In the genomic region with DNA sequence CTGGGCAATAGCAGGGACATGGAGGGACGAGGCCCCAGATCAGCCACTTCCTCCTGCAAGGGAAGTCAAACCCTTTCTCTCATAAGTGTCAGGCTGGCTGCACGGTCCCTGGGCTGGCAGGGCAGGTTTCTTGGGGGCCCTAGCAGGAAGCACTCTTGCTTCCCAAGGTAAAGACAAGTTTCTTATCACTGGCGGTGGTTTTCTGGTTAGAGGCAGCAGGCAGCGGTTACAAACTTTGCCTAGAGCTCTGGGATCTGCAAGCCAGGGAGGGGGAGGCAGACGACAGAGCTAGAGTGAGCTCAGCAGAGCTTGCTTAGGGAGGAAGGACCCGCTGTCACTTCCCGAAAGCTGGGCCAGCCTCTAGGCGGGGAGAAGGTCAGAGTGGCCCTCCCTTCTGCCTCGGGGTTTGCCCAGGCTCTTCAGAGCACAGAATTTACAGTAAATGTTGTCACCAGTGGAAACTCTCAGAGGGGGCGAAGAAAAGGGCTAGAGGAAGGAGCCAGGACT, we compare ENCODE assay signal across 9 cellular contexts. TPM values are rescaled to one million over a fixed set of nuclear protein-coding genes. Genes with fewer than 3 reads are reported as not detected.
DNase-seq lines count a peak whose midpoint lies in the region; ATAC-seq and TF ChIP-seq lines count a peak whose summit lies in the region.
"Had no signal": no experiment of that assay in that cellular context is flagged by ENCODE, and none has a peak within 500 bp of the region (broad histone marks: within the 10 kb centered on the region; RNA-seq: fewer than 3 reads in every experiment).

No MANE protein-coding gene starts in this region.

- no peaks in the 10 kb centered on the region for H4K20me1 ChIP-seq in GM23248 (ENCODE audit: insufficient read depth)

- H3K27me3 Mint-ChIP-seq in endothelial cell (ENCODE audit: unreplicated experiment) = peaks cover 4% of the 10 kb centered on the region

- no peaks in the 10 kb centered on the region for H3K4me1 ChIP-seq in GM23248 (ENCODE audit: insufficient read depth)

- H3K9ac ChIP-seq in GM23248 = no peak overlapping the region

- H3K79me2 ChIP-seq in GM23248 (ENCODE audit: insufficient read depth) = no peaks in the 10 kb centered on the region

- no peak overlapping the region for H3K4me2 ChIP-seq in GM23248 (ENCODE audit: unreplicated experiment)

- no peaks in the 10 kb centered on the region for H3K9me2 ChIP-seq in GM23248 (ENCODE audit: insufficient read depth)

- no peak overlapping the region for H3K4me3 ChIP-seq in GM23248

- no peaks in the 10 kb centered on the region for H3K36me3 ChIP-seq in GM23248 (ENCODE audit: low read depth)

- no peaks in the 10 kb centered on the region for H3K9me3 ChIP-seq in GM23248 (ENCODE audit: low read depth)

- H3K4me3 Mint-ChIP-seq in endothelial cell (ENCODE audit: unreplicated experiment) = no peak overlapping the region
- H3K4me3 Mint-ChIP-seq: nephron had no signal

- H3K4me1 Mint-ChIP-seq in endothelial cell (ENCODE audit: unreplicated experiment) = peaks cover 5% of the 10 kb centered on the region
- H3K4me1 Mint-ChIP-seq: nephron had no signal

- DNase-seq in GDM1 (lab: John Stamatoyannopoulos, UW) = peak; percentile 83
- DNase-seq in GM23248 = peak; percentile 38
- DNase-seq in OCI-M2 (lab: John Stamatoyannopoulos, UW; ENCODE audit: unreplicated experiment) = peak; percentile 25
- peak; percentile 33 to 59 (median 42) for DNase-seq in activated naive CD4-positive, alpha-beta T cell (lab: John Stamatoyannopoulos, UW)
- DNase-seq in islet precursor cell = peak; percentile 65
- peak; percentile 57 to 83 (median 75) for DNase-seq in stimulated activated CD4-positive, alpha-beta T cell treated with anti-CD3 and anti-CD28 coated beads, TNF-alpha, amount 100 ng/mL, for 4 hours (ENCODE audit: low read depth in 3 of 3)
- no peak for DNase-seq in endothelial cell (ENCODE audit: low spot score)

- 24 to 38% methylated on average over 10 of the region's 10 CpGs for WGBS in GM23248 (ENCODE audit: low coverage in 1 of 2, low lambda C conversion rate in 2 of 2, missing lambda C conversion rate in 2 of 2), 2 experiments

- H2AFZ ChIP-seq in GM23248 = no peak overlapping the region

- no peak overlapping the region for H3K27ac ChIP-seq in GM23248

- no peaks in the 10 kb centered on the region for H3K27me3 ChIP-seq in GM23248 (replicated peaks; ENCODE audit: insufficient read depth)

- in situ Hi-C loops in GM23248 (cut with MboI) = no loop called here

- no peaks in the 10 kb centered on the region for H3F3A ChIP-seq in GM23248 (ENCODE audit: insufficient read depth)

- no peaks in the 10 kb centered on the region for H3K36me3 Mint-ChIP-seq in endothelial cell (ENCODE audit: low read depth, unreplicated experiment)

- no peak for ATAC-seq in SK-N-SH treated with all-trans-retinoic acid at 6 μM for 48 hours

- no peak for TF ChIP-seq CTCF in endothelial cell (IDR thresholded peaks at IDR 0.05; ENCODE audit: unreplicated experiment)

- no peaks in the 10 kb centered on the region for H3K9me3 Mint-ChIP-seq in endothelial cell (ENCODE audit: unreplicated experiment)
- H3K9me3 Mint-ChIP-seq: nephron had no signal

- no peak overlapping the region for H3K27ac Mint-ChIP-seq in endothelial cell (ENCODE audit: unreplicated experiment)
- H3K27ac Mint-ChIP-seq: nephron had no signal

TF ChIP-seq in SK-N-SH treated with all-trans-retinoic acid at 6 μM for 48 hours, 23 proteins besides CTCF, POLR2A, EP300 and RAD21:
- no peak for TF ChIP-seq ISL1 (CRISPR knock-in tag; IDR thresholded peaks at IDR 0.05)
- TF ChIP-seq SNAI2 (CRISPR knock-in tag; IDR thresholded peaks at IDR 0.05) = no peak
- no peak for TF ChIP-seq RARB (CRISPR knock-in tag; IDR thresholded peaks at IDR 0.05)
- TF ChIP-seq, protein P1, sequence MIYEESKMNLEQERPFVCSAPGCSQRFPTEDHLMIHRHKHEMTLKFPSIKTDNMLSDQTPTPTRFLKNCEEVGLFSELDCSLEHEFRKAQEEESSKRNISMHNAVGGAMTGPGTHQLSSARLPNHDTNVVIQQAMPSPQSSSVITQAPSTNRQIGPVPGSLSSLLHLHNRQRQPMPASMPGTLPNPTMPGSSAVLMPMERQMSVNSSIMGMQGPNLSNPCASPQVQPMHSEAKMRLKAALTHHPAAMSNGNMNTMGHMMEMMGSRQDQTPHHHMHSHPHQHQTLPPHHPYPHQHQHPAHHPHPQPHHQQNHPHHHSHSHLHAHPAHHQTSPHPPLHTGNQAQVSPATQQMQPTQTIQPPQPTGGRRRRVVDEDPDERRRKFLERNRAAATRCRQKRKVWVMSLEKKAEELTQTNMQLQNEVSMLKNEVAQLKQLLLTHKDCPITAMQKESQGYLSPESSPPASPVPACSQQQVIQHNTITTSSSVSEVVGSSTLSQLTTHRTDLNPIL (CRISPR knock-in tag; IDR thresholded peaks at IDR 0.05; ENCODE audit: low read depth) = no peak
- TF ChIP-seq, protein P2, sequence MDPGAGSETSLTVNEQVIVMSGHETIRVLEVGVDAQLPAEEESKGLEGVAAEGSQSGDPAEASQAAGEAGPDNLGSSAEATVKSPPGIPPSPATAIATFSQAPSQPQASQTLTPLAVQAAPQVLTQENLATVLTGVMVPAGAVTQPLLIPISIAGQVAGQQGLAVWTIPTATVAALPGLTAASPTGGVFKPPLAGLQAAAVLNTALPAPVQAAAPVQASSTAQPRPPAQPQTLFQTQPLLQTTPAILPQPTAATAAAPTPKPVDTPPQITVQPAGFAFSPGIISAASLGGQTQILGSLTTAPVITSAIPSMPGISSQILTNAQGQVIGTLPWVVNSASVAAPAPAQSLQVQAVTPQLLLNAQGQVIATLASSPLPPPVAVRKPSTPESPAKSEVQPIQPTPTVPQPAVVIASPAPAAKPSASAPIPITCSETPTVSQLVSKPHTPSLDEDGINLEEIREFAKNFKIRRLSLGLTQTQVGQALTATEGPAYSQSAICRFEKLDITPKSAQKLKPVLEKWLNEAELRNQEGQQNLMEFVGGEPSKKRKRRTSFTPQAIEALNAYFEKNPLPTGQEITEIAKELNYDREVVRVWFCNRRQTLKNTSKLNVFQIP (CRISPR knock-in tag; IDR thresholded peaks at IDR 0.05; ENCODE audit: borderline replicate concordance, low read depth) = no peak
- no peak for TF ChIP-seq ARNTL (CRISPR knock-in tag; IDR thresholded peaks at IDR 0.05; ENCODE audit: borderline replicate concordance, low read depth)
- TF ChIP-seq ZNF8 (CRISPR knock-in tag; IDR thresholded peaks at IDR 0.05) = no peak
- no peak for TF ChIP-seq TOX (CRISPR knock-in tag; IDR thresholded peaks at IDR 0.05; ENCODE audit: borderline replicate concordance)
- no peak for TF ChIP-seq ZFP30 (CRISPR knock-in tag; IDR thresholded peaks at IDR 0.05)

RNA-seq across cellular contexts. Expression of a gene that starts 20.4 kb away (rescaled TPM):
- not detected in 2 replicates for total RNA-seq in GM23248 (2014; rRNA removed; shearing (Covaris generic))
- polyA plus RNA-seq in GM23248 (2016; fragmentation: Nextera tagmentation; extraction: Ambion mirVana) = 0.56 TPM in 1 of 2 replicates, not detected in the other
- total RNA-seq in endothelial cell (ENCODE audit: unreplicated experiment) = not detected

RNA-seq across cellular contexts. Expression of a gene that starts 35.8 kb away (rescaled TPM):
- not detected in 2 replicates for total RNA-seq in GM23248 (2014; rRNA removed; shearing (Covaris generic))
- 0.33 TPM in 1 of 2 replicates, not detected in the other for polyA plus RNA-seq in GM23248 (2016; fragmentation: Nextera tagmentation; extraction: Ambion mirVana)
- total RNA-seq in endothelial cell (ENCODE audit: unreplicated experiment) = 50.6 TPM

Comparison
In these comparisons a context has a peak if more than half of its experiments do, and no peak if none do; other contexts are left out.
1. RNA of a gene that starts 35.8 kb away (total RNA-seq): 50.6 TPM in endothelial cell (single experiment); not detected in GM23248; every median in the first group is over 10 times any median in the second.